ENCODE assay signal across 23 cellular contexts in the genomic region with DNA sequence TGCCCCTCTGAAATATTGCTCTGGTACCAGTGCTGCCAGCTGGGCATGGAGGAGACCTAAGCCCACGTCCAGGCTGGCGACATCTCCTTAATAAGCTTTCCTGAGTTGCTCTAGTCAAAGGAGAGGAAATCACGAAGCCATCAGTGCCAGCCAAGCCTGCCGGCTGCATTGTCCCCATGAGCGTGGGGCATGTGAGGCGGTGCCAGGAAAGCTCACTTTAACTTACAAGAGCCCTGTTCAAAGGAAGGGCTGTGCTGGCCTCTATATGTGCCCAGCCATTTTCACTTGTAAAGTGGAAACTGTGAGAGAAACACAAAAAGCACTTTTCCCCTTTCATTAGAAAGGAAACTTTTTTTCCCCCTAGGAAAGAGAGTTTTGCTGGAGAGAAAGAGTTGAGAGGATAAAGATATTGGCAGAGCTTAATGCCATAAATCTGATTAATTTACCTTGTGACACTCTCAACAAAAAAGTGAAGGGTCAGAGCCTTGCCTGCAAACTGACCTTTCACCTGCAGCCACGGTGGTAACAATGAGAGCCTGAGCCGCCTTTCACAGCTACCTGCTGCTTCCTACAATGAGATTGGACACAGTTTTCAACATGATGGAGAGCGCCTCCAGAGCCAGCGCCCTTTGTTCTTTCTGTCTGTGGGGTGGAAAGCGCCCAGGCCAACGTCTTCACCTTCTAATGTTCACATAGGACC.
DNase-seq lines count a peak whose midpoint lies in the region; ATAC-seq, FAIRE-seq and TF ChIP-seq lines count a peak whose summit lies in the region.
"Had no signal": no experiment of that assay in that cellular context is flagged by ENCODE, and none has a peak within 500 bp of the region (broad histone marks: within the 10 kb centered on the region; RNA-seq: fewer than 3 reads in every experiment).

No MANE protein-coding gene starts in this region.

- DNase-seq in Right ventricle myocardium superior (no peak), left cardiac atrium (no peak), NCI-H345 treated with DMSO at 0.1 percent for 48 hours (lab: John Stamatoyannopoulos, UW; ENCODE audit: unreplicated experiment) (peak; percentile 66), islet precursor cell (peak; percentile 43), upper lobe of right lung (no peak), head of caudate nucleus (no peak), MG63 (no peak), RCC 7860 (ENCODE audit: low spot score) (no peak)
- DNase-seq: activated CD4-positive, alpha-beta memory T cell treated with anti-CD3 and anti-CD28 coated beads for 36 hours; activated naive CD4-positive, alpha-beta T cell treated with anti-CD3 and anti-CD28 coated beads, Interleukin-2, amount 10 ng/mL, durations not matched to agents 7 days and 5 days; activated T-cell treated with anti-CD3 and anti-CD28 coated beads, Interleukin-2, amount 50 U/mL, for 24 hours; aorta; DMS53; GM23248; kidney; NCI-H1930; NK-92 treated with Interleukin-12 subunit alpha and Interleukin-12 subunit beta, amount 100 ng/mL, for 24 hours; right cardiac atrium; stimulated activated naive CD4-positive, alpha-beta T cell treated with Interleukin-2 at 50 U/mL for 16 hours; T-cell; trophoblast cell had no signal

- H3K27me3 ChIP-seq in upper lobe of right lung (no peaks in the 10 kb centered on the region), MG63 (no peaks in the 10 kb centered on the region)
- H3K27me3 ChIP-seq: hepatocyte had no signal

- no peaks in the 10 kb centered on the region for H3K9me3 ChIP-seq in upper lobe of right lung
- H3K9me3 ChIP-seq in MG63, result no peaks in the 10 kb centered on the region

- H3K27ac ChIP-seq in upper lobe of right lung, result no peak overlapping the region
- H3K27ac ChIP-seq: GM23248, hepatocyte, VCaP had no signal

- TF ChIP-seq CTCF in upper lobe of right lung (IDR thresholded peaks at IDR 0.05), result no peak

- peak; percentile 32 for ATAC-seq in Right ventricle myocardium superior (ENCODE audit: poor library complexity)
- no peak for ATAC-seq in left cardiac atrium
- ATAC-seq in upper lobe of right lung, result peak; percentile 56
- ATAC-seq: right cardiac atrium, T-cell had no signal

- peaks cover 12% of the 10 kb centered on the region for H3K4me1 ChIP-seq in upper lobe of right lung

- H3K36me3 ChIP-seq in upper lobe of right lung (no peaks in the 10 kb centered on the region), MG63 (no peaks in the 10 kb centered on the region)

- H3K4me3 ChIP-seq in upper lobe of right lung (no peak overlapping the region), MG63 (no peak overlapping the region)
- H3K4me3 ChIP-seq: GM23248, hepatocyte had no signal

- FAIRE-seq in RCC 7860 (lab: Jason Lieb, UNC), result no peak
- FAIRE-seq: kidney had no signal

- intact Hi-C loops in Right ventricle myocardium superior (cut with DNase I), result no loop called here
- intact Hi-C loops in left cardiac atrium (cut with DNase I), result no loop called here
- intact Hi-C loops in upper lobe of right lung (cut with DNase I), result no loop called here
- intact Hi-C loops in head of caudate nucleus (cut with DNase I), result no loop called here

Comparison
In these comparisons a context has a peak if more than half of its experiments do, and no peak if none do; other contexts are left out.
1. ATAC-seq: peak in Right ventricle myocardium superior (single experiment) and upper lobe of right lung (single experiment); none in left cardiac atrium (0 of 2).
2. DNase-seq: peak in NCI-H345 treated with DMSO at 0.1 percent for 48 hours (single experiment) and islet precursor cell (single experiment); none in Right ventricle myocardium superior (single experiment), left cardiac atrium (single experiment), upper lobe of right lung (single experiment), head of caudate nucleus (0 of 42), MG63 (single experiment) and RCC 7860 (single experiment).